8 cellular contexts compared by ENCODE assay signal in genomic region chr3:127822166-127822835, GRCh38. TPM values are rescaled to one million over a fixed set of nuclear protein-coding genes. Genes with fewer than 3 reads are reported as not detected.
DNase-seq lines count a peak whose midpoint lies in the region; ATAC-seq and TF ChIP-seq lines count a peak whose summit lies in the region.

TSS of gene MGLL (minus strand) at chr3:127822515. CDS start at chr3:127822318, 197 bp downstream.

- TF ChIP-seq CTCF in glutamatergic neuron (IDR thresholded peaks at IDR 0.05; ENCODE audit: partially characterized antibody, unreplicated experiment) (no peak), neutrophil (IDR thresholded peaks at IDR 0.05) (no peak)

- H3K36me3 Mint-ChIP-seq in activated naive CD4-positive, alpha-beta T cell treated with anti-CD3 and anti-CD28 coated beads, Interleukin-2, amount 50 U/mL, for 24 hours = no peaks in the 10 kb centered on the region
- H3K36me3 Mint-ChIP-seq in activated T-cell treated with anti-CD3 and anti-CD28 coated beads, Interleukin-2, amount 50 U/mL, for 72 hours (ENCODE audit: insufficient read depth in 2 of 2) = peaks cover 2 to 4% of the 10 kb centered on the region in 2 donors
- peaks cover 5% of the 10 kb centered on the region for H3K36me3 Mint-ChIP-seq in glutamatergic neuron (ENCODE audit: unreplicated experiment)

- H3K27ac Mint-ChIP-seq in activated naive CD4-positive, alpha-beta T cell treated with anti-CD3 and anti-CD28 coated beads, Interleukin-2, amount 50 U/mL, for 24 hours = no peak within 1 kb of the TSS
- no peak within 1 kb of the TSS for H3K27ac Mint-ChIP-seq in activated T-cell treated with anti-CD3 and anti-CD28 coated beads, Interleukin-2, amount 50 U/mL, for 72 hours
- H3K27ac Mint-ChIP-seq in glutamatergic neuron (ENCODE audit: unreplicated experiment) = no peak within 1 kb of the TSS

- no peak for DNase-seq in activated naive CD4-positive, alpha-beta T cell treated with anti-CD3 and anti-CD28 coated beads, Interleukin-2, amount 50 U/mL, for 16 hours
- DNase-seq in activated T-cell treated with anti-CD3 and anti-CD28 coated beads, Interleukin-2, amount 50 U/mL, for 72 hours = peak; percentile 5 to 6
- DNase-seq in glutamatergic neuron = peak; percentile 34
- no peak for DNase-seq in effector CD8-positive, alpha-beta T cell (lab: John Stamatoyannopoulos, UW)
- no peak for DNase-seq in stimulated activated naive CD4-positive, alpha-beta T cell (lab: John Stamatoyannopoulos, UW)

- no peaks in the 10 kb centered on the region for H3K9me3 ChIP-seq in HUES48 (ENCODE audit: control insufficient read depth, insufficient read depth, low read length)
- no peaks in the 10 kb centered on the region for H3K9me3 ChIP-seq in neutrophil

- H3K36me3 ChIP-seq in HUES48 (ENCODE audit: control insufficient read depth, insufficient read depth, low read length) (no peaks in the 10 kb centered on the region), neutrophil (no peaks in the 10 kb centered on the region)

- H3K9ac ChIP-seq in HUES48 (ENCODE audit: low read depth, low read length) = no peak within 1 kb of the TSS

- peak within 1 kb of the TSS; percentile 65 for H3K4me3 ChIP-seq in HUES48 (ENCODE audit: low read depth, low read length)
- H3K4me3 ChIP-seq in neutrophil (ENCODE audit: low read depth in 1 of 2, low read length in 1 of 2) = peak within 1 kb of the TSS; percentile 83 to 86

- no peak within 1 kb of the TSS for H3K27ac ChIP-seq in HUES48 (ENCODE audit: low read depth, low read length)
- peak within 1 kb of the TSS; percentile 0 for H3K27ac ChIP-seq in neutrophil

- H3K4me1 ChIP-seq in HUES48 (ENCODE audit: control insufficient read depth, insufficient read depth, low read length) (peaks cover 16% of the 10 kb centered on the region), neutrophil (ENCODE audit: control insufficient read depth in 1 of 2, insufficient read depth in 1 of 2, low read depth in 1 of 2, low read length in 1 of 2) (peaks cover 52 to 53% of the 10 kb centered on the region in 2 experiments)

- ATAC-seq in activated T-cell treated with anti-CD3 and anti-CD28 coated beads, Interleukin-2, amount 50 U/mL, for 72 hours (replicated peaks in 1 of 2) = peak; percentile 27 to 36

- peaks cover 6% of the 10 kb centered on the region for H3K4me1 Mint-ChIP-seq in activated naive CD4-positive, alpha-beta T cell treated with anti-CD3 and anti-CD28 coated beads, Interleukin-2, amount 50 U/mL, for 24 hours
- H3K4me1 Mint-ChIP-seq in activated T-cell treated with anti-CD3 and anti-CD28 coated beads, Interleukin-2, amount 50 U/mL, for 72 hours (ENCODE audit: low read depth) = peaks cover 10% of the 10 kb centered on the region
- peaks cover 13% of the 10 kb centered on the region for H3K4me1 Mint-ChIP-seq in glutamatergic neuron (ENCODE audit: low read depth, unreplicated experiment)

- H3K27me3 ChIP-seq in HUES48 (ENCODE audit: control insufficient read depth, insufficient read depth, low read length) (peaks cover 37% of the 10 kb centered on the region), neutrophil (no peaks in the 10 kb centered on the region)

- peaks cover 36% of the 10 kb centered on the region for H3K27me3 Mint-ChIP-seq in activated naive CD4-positive, alpha-beta T cell treated with anti-CD3 and anti-CD28 coated beads, Interleukin-2, amount 50 U/mL, for 24 hours
- H3K27me3 Mint-ChIP-seq in activated T-cell treated with anti-CD3 and anti-CD28 coated beads, Interleukin-2, amount 50 U/mL, for 72 hours (ENCODE audit: low read depth) = peaks cover 64% of the 10 kb centered on the region
- H3K27me3 Mint-ChIP-seq in glutamatergic neuron (ENCODE audit: unreplicated experiment) = peaks cover 7% of the 10 kb centered on the region

- no peaks in the 10 kb centered on the region for H3K9me3 Mint-ChIP-seq in activated naive CD4-positive, alpha-beta T cell treated with anti-CD3 and anti-CD28 coated beads, Interleukin-2, amount 50 U/mL, for 24 hours
- peaks cover 2% of the 10 kb centered on the region in 2 donors for H3K9me3 Mint-ChIP-seq in activated T-cell treated with anti-CD3 and anti-CD28 coated beads, Interleukin-2, amount 50 U/mL, for 72 hours
- H3K9me3 Mint-ChIP-seq in glutamatergic neuron (ENCODE audit: unreplicated experiment) = peaks cover 3% of the 10 kb centered on the region

- H3K4me3 Mint-ChIP-seq in activated naive CD4-positive, alpha-beta T cell treated with anti-CD3 and anti-CD28 coated beads, Interleukin-2, amount 50 U/mL, for 24 hours = peak within 1 kb of the TSS; percentile 76
- peak within 1 kb of the TSS; percentile 85 to 89 for H3K4me3 Mint-ChIP-seq in activated T-cell treated with anti-CD3 and anti-CD28 coated beads, Interleukin-2, amount 50 U/mL, for 72 hours
- H3K4me3 Mint-ChIP-seq in glutamatergic neuron (ENCODE audit: unreplicated experiment) = peak within 1 kb of the TSS; percentile 90

RNA-seq across cellular contexts. Expression of gene MGLL, which starts in this region (rescaled TPM):
- total RNA-seq in activated T-cell treated with anti-CD3 and anti-CD28 coated beads, Interleukin-2, amount 50 U/mL, for 72 hours = 1 to 10 TPM; 1.7 to 2.3 TPM
- total RNA-seq in glutamatergic neuron (ENCODE audit: unreplicated experiment) = 10.3 TPM

Comparison
In these comparisons a context has a peak if more than half of its experiments do, and no peak if none do; other contexts are left out.
1. DNase-seq: peak in activated T-cell treated with anti-CD3 and anti-CD28 coated beads, Interleukin-2, amount 50 U/mL, for 72 hours (2 of 2) and glutamatergic neuron (single experiment); none in activated naive CD4-positive, alpha-beta T cell treated with anti-CD3 and anti-CD28 coated beads, Interleukin-2, amount 50 U/mL, for 16 hours (single experiment), effector CD8-positive, alpha-beta T cell (single experiment) and stimulated activated naive CD4-positive, alpha-beta T cell (0 of 6).
2. Peak in every context shown above with its lines, with median percentiles within 50 percentile points of each other: H3K4me3 Mint-ChIP-seq.